ENCODE assay signal across 18 cellular contexts in the genomic region with DNA sequence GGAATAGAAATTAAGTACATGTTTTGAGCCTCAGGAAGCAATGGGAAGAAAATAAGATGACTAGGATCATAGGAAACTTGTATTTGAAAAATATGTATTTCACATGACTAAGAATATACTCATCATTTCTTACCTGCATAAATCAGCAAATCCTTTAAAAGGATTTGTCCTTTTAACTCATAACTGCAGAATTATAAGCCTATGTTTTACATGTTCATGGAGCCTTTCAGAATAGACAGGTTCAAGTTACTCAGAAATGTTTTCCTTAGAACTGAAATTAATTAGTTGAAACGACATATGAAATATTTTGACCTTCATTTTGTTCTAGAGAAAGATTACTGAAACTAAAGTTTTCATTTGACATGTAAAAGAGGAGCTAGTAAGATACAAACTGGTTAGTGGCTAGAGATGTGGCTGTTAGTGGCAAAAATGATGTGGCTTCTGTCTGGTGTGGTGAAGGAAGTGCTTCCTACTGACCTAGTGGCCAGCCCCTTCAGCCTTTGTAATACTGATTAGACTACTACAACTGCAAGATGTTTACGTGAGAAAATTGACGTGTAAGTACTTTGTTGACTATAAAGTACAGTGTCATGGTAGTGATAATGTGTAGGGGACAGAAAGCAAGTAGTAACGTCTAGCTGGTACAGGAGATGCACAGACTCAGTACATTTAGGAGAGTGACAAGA. TPM values are rescaled to one million over a fixed set of nuclear protein-coding genes. Genes with fewer than 3 reads are reported as not detected.
DNase-seq lines count a peak whose midpoint lies in the region; ATAC-seq and TF ChIP-seq lines count a peak whose summit lies in the region.
"Had no signal": no experiment of that assay in that cellular context is flagged by ENCODE, and none has a peak within 500 bp of the region (broad histone marks: within the 10 kb centered on the region; RNA-seq: fewer than 3 reads in every experiment).

No MANE protein-coding gene starts in this region.

- no peak for TF ChIP-seq CTCF in progenitor cell of endocrine pancreas (IDR thresholded peaks at IDR 0.05; ENCODE audit: unreplicated experiment)
- no peak for TF ChIP-seq CTCF in upper lobe of left lung (IDR thresholded peaks at IDR 0.05)

- H3K27me3 ChIP-seq in Karpas-422 (ENCODE audit: low read length) (no peaks in the 10 kb centered on the region), upper lobe of left lung (no peaks in the 10 kb centered on the region)
- H3K27me3 ChIP-seq: body of pancreas, right atrium auricular region, tibial artery had no signal

- H2AFZ ChIP-seq in Karpas-422 (ENCODE audit: low read length): no peak overlapping the region

- peak overlapping the region; percentile 75 for H3K27ac ChIP-seq in Karpas-422 (ENCODE audit: low read length)
- H3K27ac ChIP-seq in upper lobe of left lung: no peak overlapping the region
- H3K27ac ChIP-seq: body of pancreas, right atrium auricular region, tibial artery had no signal

- H3K4me3 ChIP-seq in Karpas-422 (ENCODE audit: low read length) (no peak overlapping the region), upper lobe of left lung (no peak overlapping the region)
- H3K4me3 ChIP-seq: body of pancreas, right atrium auricular region, tibial artery had no signal

- H3K36me3 ChIP-seq in Karpas-422 (ENCODE audit: insufficient read depth, low read length) (peaks cover 54% of the 10 kb centered on the region), upper lobe of left lung (peaks cover 23 to 91% (median 54%) of the 10 kb centered on the region in 4 donors)

- H3K9ac ChIP-seq in Karpas-422 (ENCODE audit: low read length): no peak overlapping the region

- no peak for TF ChIP-seq EP300 in upper lobe of left lung (IDR thresholded peaks at IDR 0.05)

- no peaks in the 10 kb centered on the region for H3K27me3 Mint-ChIP-seq in activated naive CD8-positive, alpha-beta T cell treated with anti-CD3 and anti-CD28 coated beads, Interleukin-2, amount 10 ng/mL, durations not matched to agents 7 days and 5 days
- H3K27me3 Mint-ChIP-seq in progenitor cell of endocrine pancreas: no peaks in the 10 kb centered on the region

- H3K9me2 ChIP-seq in Karpas-422 (replicated peaks; ENCODE audit: insufficient read depth, low read length): no peaks in the 10 kb centered on the region

- H3K9me3 ChIP-seq in Karpas-422 (ENCODE audit: low read length): no peaks in the 10 kb centered on the region
- no peaks in the 10 kb centered on the region for H3K9me3 ChIP-seq in upper lobe of left lung
- H3K9me3 ChIP-seq: body of pancreas, right atrium auricular region, tibial artery had no signal

- ATAC-seq in activated naive CD8-positive, alpha-beta T cell treated with anti-CD3 and anti-CD28 coated beads, Interleukin-2, amount 10 ng/mL, durations not matched to agents 7 days and 5 days (ENCODE audit: low read depth): no peak
- no peak for ATAC-seq in upper lobe of left lung (ENCODE audit: low FRiP score in 2 of 2)
- ATAC-seq: body of pancreas had no signal

- no peak overlapping the region for H3K4me3 Mint-ChIP-seq in activated naive CD8-positive, alpha-beta T cell treated with anti-CD3 and anti-CD28 coated beads, Interleukin-2, amount 10 ng/mL, durations not matched to agents 7 days and 5 days
- no peak overlapping the region for H3K4me3 Mint-ChIP-seq in progenitor cell of endocrine pancreas (ENCODE audit: low read depth)
- H3K4me3 Mint-ChIP-seq: neural crest cell had no signal

- H3K4me1 ChIP-seq in Karpas-422 (ENCODE audit: low read length) (peaks cover 39% of the 10 kb centered on the region), upper lobe of left lung (no peaks in the 10 kb centered on the region)
- H3K4me1 ChIP-seq: body of pancreas, tibial artery had no signal

- peaks cover 10% of the 10 kb centered on the region for H3K4me1 Mint-ChIP-seq in activated naive CD8-positive, alpha-beta T cell treated with anti-CD3 and anti-CD28 coated beads, Interleukin-2, amount 10 ng/mL, durations not matched to agents 7 days and 5 days
- H3K4me1 Mint-ChIP-seq in progenitor cell of endocrine pancreas (ENCODE audit: low read depth): no peaks in the 10 kb centered on the region
- H3K4me1 Mint-ChIP-seq: neural crest cell had no signal

- H3K4me2 ChIP-seq in Karpas-422 (ENCODE audit: low read depth, low read length, poor library complexity, severe bottlenecking): no peak overlapping the region

- peak overlapping the region; percentile 57 for H3K27ac Mint-ChIP-seq in activated naive CD8-positive, alpha-beta T cell treated with anti-CD3 and anti-CD28 coated beads, Interleukin-2, amount 10 ng/mL, durations not matched to agents 7 days and 5 days
- H3K27ac Mint-ChIP-seq in progenitor cell of endocrine pancreas: peak overlapping the region; percentile 6

- H3K9me3 Mint-ChIP-seq in activated naive CD8-positive, alpha-beta T cell treated with anti-CD3 and anti-CD28 coated beads, Interleukin-2, amount 10 ng/mL, durations not matched to agents 7 days and 5 days: no peaks in the 10 kb centered on the region
- no peaks in the 10 kb centered on the region for H3K9me3 Mint-ChIP-seq in progenitor cell of endocrine pancreas (ENCODE audit: low read depth)
- H3K9me3 Mint-ChIP-seq: neural crest cell had no signal

- TF ChIP-seq POLR2A in upper lobe of left lung (IDR thresholded peaks at IDR 0.05): no peak

- H3K79me2 ChIP-seq in Karpas-422 (ENCODE audit: low read length): 0 out of 2 replicates have a peak, but pooled peaks cover 4% of the 10 kb centered on the region

- 79 to 82% methylated on average over 4 of the region's 4 CpGs for WGBS in upper lobe of left lung, 2 donors

- POLR2A ChIA-PET in activated naive CD8-positive, alpha-beta T cell treated with anti-CD3 and anti-CD28 coated beads, Interleukin-2, amount 10 ng/mL, durations not matched to agents 7 days and 5 days (lab: Charles Lee): no interaction called here

- DNase-seq in activated CD4-positive, alpha-beta T cell treated with anti-CD3 and anti-CD28 coated beads for 48 hours: peak; percentile 21
- no peak for DNase-seq in activated CD4-positive, alpha-beta T cell treated with anti-CD3 and anti-CD28 coated beads for 1 hour
- DNase-seq in Karpas-422: no peak
- DNase-seq in activated naive CD8-positive, alpha-beta T cell treated with anti-CD3 and anti-CD28 coated beads, Interleukin-2, amount 10 ng/mL, durations not matched to agents 7 days and 5 days: no peak
- DNase-seq in progenitor cell of endocrine pancreas (ENCODE audit: low spot score, unreplicated experiment): no peak
- no peak for DNase-seq in upper lobe of left lung
- no peak for DNase-seq in dedifferentiated amniotic fluid mesenchymal stem cell (ENCODE audit: extremely low spot score)
- no peak for DNase-seq in COLO668 (lab: John Stamatoyannopoulos, UW; ENCODE audit: unreplicated experiment)
- DNase-seq: activated gamma-delta T cell; body of pancreas; EL; head of caudate nucleus; NCI-H187 treated with DMSO at 0.1 percent for 48 hours; NCI-H446 treated with DMSO at 0.1 percent for 48 hours; stimulated activated CD4-positive, alpha-beta T cell treated with anti-CD3 and anti-CD28 coated beads, Interleukin-2, amount 100 ng/mL, for 24 hours; tibial artery had no signal

- H3K36me3 Mint-ChIP-seq in activated naive CD8-positive, alpha-beta T cell treated with anti-CD3 and anti-CD28 coated beads, Interleukin-2, amount 10 ng/mL, durations not matched to agents 7 days and 5 days: peaks cover 16% of the 10 kb centered on the region
- peaks cover 15% of the 10 kb centered on the region for H3K36me3 Mint-ChIP-seq in progenitor cell of endocrine pancreas (ENCODE audit: insufficient read depth)

- H4K20me1 ChIP-seq in Karpas-422 (ENCODE audit: insufficient read depth, low read depth, low read length): no peaks in the 10 kb centered on the region

RNA-seq across cellular contexts. Expression of a gene that starts 54.7 kb away (rescaled TPM):
- total RNA-seq in Karpas-422 (2014; rRNA removed; shearing (Covaris generic); ENCODE audit: low replicate concordance): 8.5 and 17.9 TPM in 2 replicates
- total RNA-seq in activated naive CD8-positive, alpha-beta T cell treated with anti-CD3 and anti-CD28 coated beads, Interleukin-2, amount 10 ng/mL, durations not matched to agents 7 days and 5 days: 10 to 100 TPM; 10.1 to 14.3 TPM
- total RNA-seq in progenitor cell of endocrine pancreas (24.5 and 25.1 TPM in 2 replicates), upper lobe of left lung (10 to 100 TPM in 2 of 6 donors, 1 to 10 TPM in 4; 3.7 to 10.5 (median 7.8) TPM)
